ENCODE assay signal across 12 cellular contexts in the genomic region with DNA sequence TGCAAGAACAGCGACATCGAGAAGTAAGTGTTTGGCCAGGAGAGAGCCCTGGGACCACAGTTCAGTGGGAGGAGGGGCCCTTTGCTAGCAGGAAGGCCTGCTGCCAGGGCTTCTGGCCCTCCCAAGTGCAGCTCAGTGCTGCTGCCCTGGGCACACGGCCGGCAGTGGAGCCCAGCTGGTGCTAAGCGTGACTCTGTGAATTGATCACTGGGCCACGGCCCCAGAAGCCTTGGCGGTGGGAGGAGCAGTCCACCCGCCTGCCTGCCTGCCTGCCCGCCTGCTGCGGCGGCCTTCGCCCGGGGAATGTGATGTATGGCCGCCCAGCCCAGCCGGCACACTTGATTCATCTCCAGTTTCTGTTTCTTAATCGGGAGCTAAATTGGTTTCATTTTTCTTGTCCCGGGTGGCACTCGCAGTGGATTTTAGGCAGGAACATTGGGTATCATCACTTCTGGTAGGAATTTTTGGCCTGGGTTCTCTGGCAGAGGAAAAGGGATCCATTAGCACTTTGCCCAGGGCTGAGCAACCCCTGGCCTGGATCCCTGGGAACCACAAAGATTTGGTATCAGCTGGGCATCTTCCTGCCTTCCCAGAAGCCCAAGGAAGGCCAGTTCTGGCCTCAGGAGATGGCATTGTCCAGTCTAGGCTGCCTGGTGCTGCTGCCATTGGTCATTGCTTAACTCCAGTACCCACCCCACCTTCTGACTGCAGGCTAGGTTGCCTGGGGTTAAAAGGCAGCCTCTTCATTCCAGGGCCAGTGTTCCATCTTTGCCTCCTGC. TPM values are rescaled to one million over a fixed set of nuclear protein-coding genes. Genes with fewer than 3 reads are reported as not detected.
A peak's percentile ranks its signal among the peaks of the same experiment; 100 is the strongest.
DNase-seq lines count a peak whose midpoint lies in the region; ATAC-seq and TF ChIP-seq lines count a peak whose summit lies in the region.
"Had no signal": no experiment of that assay in that cellular context is flagged by ENCODE, and none has a peak within 500 bp of the region (broad histone marks: within the 10 kb centered on the region; RNA-seq: fewer than 3 reads in every experiment).

No MANE protein-coding gene starts in this region.

- H3K4me1 ChIP-seq in GM23248 (ENCODE audit: insufficient read depth): peaks cover 11% of the 10 kb centered on the region
- H3K4me1 ChIP-seq in gastrocnemius medialis: peaks cover 63 to 78% of the 10 kb centered on the region in 2 donors

- DNase-seq in GM23248: peak; percentile 88
- DNase-seq in caudate nucleus (lab: John Stamatoyannopoulos, UW): peak; percentile 16 to 95 (median 86)
- DNase-seq in left colon: peak; percentile 30 to 64
- peak; percentile 58 to 70 for DNase-seq in gastrocnemius medialis
- no peak for DNase-seq in NCI-H2107 treated with DMSO at 0.1 percent for 48 hours (lab: John Stamatoyannopoulos, UW; ENCODE audit: unreplicated experiment)
- DNase-seq in GF-D8 (lab: John Stamatoyannopoulos, UW): no peak
- no peak for DNase-seq in GM10266 (ENCODE audit: extremely low spot score)
- DNase-seq: activated CD8-positive, alpha-beta memory T cell treated with anti-CD3 and anti-CD28 coated beads, Interleukin-2, amount 50 U/mL, for 4 hours; CD4-positive, alpha-beta T cell; dermis blood vessel endothelial cell; stimulated activated naive CD4-positive, alpha-beta T cell treated with Interleukin-2 at 50 U/mL for 16 hours had no signal

- TF ChIP-seq POLR2A in gastrocnemius medialis (IDR thresholded peaks at IDR 0.05): no peak

- H3K9me3 ChIP-seq in GM23248 (ENCODE audit: low read depth) (no peaks in the 10 kb centered on the region), gastrocnemius medialis (no peaks in the 10 kb centered on the region)

- intact Hi-C loops in left colon (cut with DNase I, micrococcal nuclease): no loop called here
- intact Hi-C loops in gastrocnemius medialis (cut with DNase I; ENCODE audit: low total_unique reads): no loop called here

- peak overlapping the region; percentile 56 for H3K9ac ChIP-seq in GM23248

- H3K79me2 ChIP-seq in GM23248 (ENCODE audit: insufficient read depth): no peaks in the 10 kb centered on the region

- H3K27me3 ChIP-seq in GM23248 (replicated peaks; ENCODE audit: insufficient read depth) (no peaks in the 10 kb centered on the region), gastrocnemius medialis (no peaks in the 10 kb centered on the region)

- H3K4me3 ChIP-seq in GM23248: 0 out of 2 replicates have a peak overlapping the region, but pooled peaks have one; percentile 5
- H3K4me3 ChIP-seq in gastrocnemius medialis: peak overlapping the region in 2 of 4 donors; percentile 1 to 11

- ATAC-seq in left colon (peak; percentile 9), gastrocnemius medialis (peak; percentile 61 to 64)
- ATAC-seq in activated CD4-positive, CD25-positive, alpha-beta regulatory T cell treated with anti-CD3 and anti-CD28 coated beads, Interleukin-2, amount 50 U/mL, for 24 hours: no peak

- no peaks in the 10 kb centered on the region for H3K9me2 ChIP-seq in GM23248 (ENCODE audit: insufficient read depth)

- WGBS in GM23248 (ENCODE audit: low coverage in 1 of 2, low lambda C conversion rate in 2 of 2, missing lambda C conversion rate in 2 of 2), 2 experiments: 18 to 29% methylated on average over 17 to 18 of the region's 18 CpGs

- no peak for TF ChIP-seq CTCF in gastrocnemius medialis (IDR thresholded peaks at IDR 0.05 in 4 of 5, conservative IDR thresholded peaks at IDR 0.05 in 1 of 5)
- TF ChIP-seq CTCF in GM10266 (IDR thresholded peaks at IDR 0.05; ENCODE audit: control insufficient read depth, insufficient read depth, low read depth, missing control alignments): no peak

- H3K4me2 ChIP-seq in GM23248 (ENCODE audit: unreplicated experiment): peak overlapping the region; percentile 23

- H3K27ac ChIP-seq in GM23248: peak overlapping the region; percentile 71
- peak overlapping the region; percentile 94 for H3K27ac ChIP-seq in caudate nucleus (ENCODE audit: low read depth, low read length)
- peak overlapping the region; percentile 81 to 86 (median 84) for H3K27ac ChIP-seq in gastrocnemius medialis

- peaks cover 5% of the 10 kb centered on the region; the same call in 1 of the 2 replicates for H3K36me3 ChIP-seq in GM23248 (ENCODE audit: low read depth)
- H3K36me3 ChIP-seq in gastrocnemius medialis: peaks cover 0 to 51% of the 10 kb centered on the region in 2 donors

- in situ Hi-C loops in GM23248 (cut with MboI) (no loop called here), gastrocnemius medialis (cut with MboI; ENCODE audit: low sequenced_read_pairs in 4 of 4) (no loop called here)

- peak overlapping the region; percentile 50 for H2AFZ ChIP-seq in GM23248

- H3F3A ChIP-seq in GM23248 (ENCODE audit: insufficient read depth): peaks cover 4% of the 10 kb centered on the region; the same call in 1 of the 2 replicates

- H4K20me1 ChIP-seq in GM23248 (ENCODE audit: insufficient read depth): no peaks in the 10 kb centered on the region

RNA-seq across cellular contexts. Expression of gene TMEM53, which starts 28.6 kb away (rescaled TPM):
- total RNA-seq in GM23248 (2014; rRNA removed; shearing (Covaris generic)): 4.4 and 5.9 TPM in 2 replicates
- 10.1 and 12.7 TPM in 2 replicates for polyA plus RNA-seq in GM23248 (2016; fragmentation: Nextera tagmentation; extraction: Ambion mirVana)
- total RNA-seq in left colon (10 to 100 TPM; 31.3 to 35.7 TPM), gastrocnemius medialis (1 to 10 TPM; 2.6 to 5.9 (median 4.2) TPM)

RNA-seq across cellular contexts. Expression of gene ARMH1, which starts 28.9 kb away (rescaled TPM):
- 0.51 and 1.4 TPM in 2 replicates for total RNA-seq in GM23248 (2014; rRNA removed; shearing (Covaris generic))
- polyA plus RNA-seq in GM23248 (2016; fragmentation: Nextera tagmentation; extraction: Ambion mirVana): 1.5 and 1.6 TPM in 2 replicates
- 1 to 10 TPM; 1.1 to 2.3 TPM for total RNA-seq in left colon
- under 1 TPM in 1 of 4 donors, not detected in 3; 0.78 TPM for total RNA-seq in gastrocnemius medialis
- total RNA-seq: dermis blood vessel endothelial cell had no signal

Comparison
In these comparisons a context has a peak if more than half of its experiments do, and no peak if none do; other contexts are left out.
1. DNase-seq: peak in GM23248 (single experiment), caudate nucleus (61 of 61), left colon (2 of 2) and gastrocnemius medialis (2 of 2); none in NCI-H2107 treated with DMSO at 0.1 percent for 48 hours (single experiment), GF-D8 (single experiment) and GM10266 (single experiment).
2. ATAC-seq: peak in left colon (single experiment) and gastrocnemius medialis (2 of 2); none in activated CD4-positive, CD25-positive, alpha-beta regulatory T cell treated with anti-CD3 and anti-CD28 coated beads, Interleukin-2, amount 50 U/mL, for 24 hours (0 of 2).
3. Peak in every context shown above with its lines, with median percentiles within 50 percentile points of each other: H3K27ac ChIP-seq.